8 cellular contexts compared by ENCODE assay signal in the genomic region with DNA sequence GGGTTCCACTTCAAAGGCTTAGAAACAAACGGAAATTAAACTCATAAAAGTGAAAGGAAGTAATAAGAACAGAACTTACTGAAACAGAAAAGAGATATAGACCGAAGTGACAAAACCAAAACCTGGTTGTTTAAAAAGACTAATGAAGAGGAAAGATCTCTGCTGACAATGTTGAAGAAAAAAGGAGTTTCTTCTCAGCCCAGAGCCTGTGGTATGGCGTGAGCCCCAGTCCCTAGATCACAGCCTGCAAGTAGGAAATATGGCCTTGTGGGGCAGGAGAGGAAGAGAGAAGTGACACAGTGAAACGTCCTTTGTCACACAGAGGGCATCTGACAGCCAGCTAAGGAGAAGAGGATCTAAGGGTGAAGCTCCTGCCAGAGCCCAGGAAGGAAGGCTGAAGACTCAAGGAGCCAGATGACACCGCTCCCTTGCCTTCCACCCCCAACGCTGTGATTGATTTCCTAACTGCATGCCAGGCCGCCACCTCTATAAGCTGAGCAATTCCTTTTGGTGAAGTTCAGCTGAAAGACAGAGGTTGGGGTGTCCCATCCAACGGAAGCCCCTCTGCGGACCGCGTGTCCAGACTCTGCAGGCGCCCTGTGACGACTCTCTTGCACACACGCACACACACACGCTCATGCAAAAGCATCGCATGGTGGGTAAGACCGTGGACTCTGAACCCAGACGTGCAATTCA.
A peak's percentile ranks its signal among the peaks of the same experiment; 100 is the strongest.
DNase-seq lines count a peak whose midpoint lies in the region; ATAC-seq and TF ChIP-seq lines count a peak whose summit lies in the region.

No MANE protein-coding gene starts in this region.

- no peak overlapping the region for H3K4me3 ChIP-seq in mesodermal cell (ENCODE audit: extremely low read depth, insufficient read depth, low read length, poor library complexity, severe bottlenecking)

- peaks cover 52% of the 10 kb centered on the region for H3K4me1 Mint-ChIP-seq in T-helper 17 cell

- 90 to 92% methylated on average over 17 of the region's 18 CpGs for WGBS in mesodermal cell (ENCODE audit: insufficient coverage in 2 of 2), 2 experiments

- CTCF ChIA-PET in GM10248 (lab: Yijun Ruan, JAX): interaction anchor here (0.8 to 1.1 kb wide), 4 partner anchors 8 to 32 kb away, joined by 3 to 4 read pairs (median 4); no protein-coding TSS in a partner anchor

- H3K36me3 Mint-ChIP-seq in T-helper 17 cell (ENCODE audit: low read depth): no peaks in the 10 kb centered on the region

- no peaks in the 10 kb centered on the region for H3K27me3 Mint-ChIP-seq in T-helper 17 cell

- DNase-seq in GM10248 (ENCODE audit: extremely low spot score) (peak; percentile 45), T-helper 17 cell (no peak), foreskin keratinocyte (no peak)
- no peak for DNase-seq in effector CD8-positive, alpha-beta T cell (lab: John Stamatoyannopoulos, UW)
- no peak for DNase-seq in stimulated activated naive CD4-positive, alpha-beta T cell treated with Interleukin-2 at 50 U/mL for 16 hours (lab: John Stamatoyannopoulos, UW)
- DNase-seq in stimulated activated CD4-positive, alpha-beta T cell treated with anti-CD3 and anti-CD28 coated beads, Interleukin-2, amount 100 ng/mL, for 24 hours: no peak

- no peaks in the 10 kb centered on the region for H3K36me3 ChIP-seq in mesodermal cell (ENCODE audit: control insufficient read depth, insufficient read depth, low read length)

- no peaks in the 10 kb centered on the region for H3K9me3 ChIP-seq in T-helper 17 cell (ENCODE audit: control insufficient read depth, low read length, poor library complexity, severe bottlenecking)
- peaks cover 3% of the 10 kb centered on the region for H3K9me3 ChIP-seq in mesodermal cell (ENCODE audit: control insufficient read depth, low read length)

- H3K27ac ChIP-seq in mesodermal cell (ENCODE audit: low read depth, low read length, severe bottlenecking): peak overlapping the region; percentile 39
- no peak overlapping the region for H3K27ac ChIP-seq in foreskin keratinocyte

- H3K27ac Mint-ChIP-seq in T-helper 17 cell: peak overlapping the region; percentile 97

- H3K4me1 ChIP-seq in mesodermal cell (ENCODE audit: control insufficient read depth, insufficient read depth, low read length, poor library complexity, severe bottlenecking) (peaks cover 42% of the 10 kb centered on the region), foreskin keratinocyte (peaks cover 4% of the 10 kb centered on the region)

- no peaks in the 10 kb centered on the region for H3K27me3 ChIP-seq in foreskin keratinocyte

- peak; percentile 60 for ATAC-seq in HG02852 (IDR thresholded peaks at IDR 0.05; ENCODE audit: unreplicated experiment)
- peak; percentile 70 for ATAC-seq in T-helper 17 cell
- ATAC-seq in foreskin keratinocyte: no peak

- peak overlapping the region; percentile 91 for H3K4me3 Mint-ChIP-seq in T-helper 17 cell

- POLR2A ChIA-PET in GM10248 (lab: Yijun Ruan, JAX): no interaction called here

- no peak for TF ChIP-seq CTCF in GM10248 (IDR thresholded peaks at IDR 0.05; ENCODE audit: control extremely low read depth, extremely low read depth, low read depth, missing control alignments)
- no peak for TF ChIP-seq CTCF in foreskin keratinocyte (conservative IDR thresholded peaks at IDR 0.05)
